In genomic region chr2:182543746-182544525, GRCh38 we compare ENCODE assay signal across 16 cellular contexts.
"Had no signal": no experiment of that assay in that cellular context is flagged by ENCODE, and none has a peak within 500 bp of the region (broad histone marks: within the 10 kb centered on the region; RNA-seq: fewer than 3 reads in every experiment).

No MANE protein-coding gene starts in this region.

- ATAC-seq: activated T-cell treated with anti-CD3 and anti-CD28 coated beads, Interleukin-2, amount 50 U/mL, for 4 hours; right cardiac atrium had no signal

- H3K4me1 ChIP-seq: colonic mucosa, vagina had no signal

- H3K36me3 ChIP-seq: ascending aorta, colonic mucosa, neutrophil, vagina had no signal

- H3K4me3 Mint-ChIP-seq: activated CD4-positive, alpha-beta memory T cell treated with anti-CD3 and anti-CD28 coated beads for 36 hours; activated naive CD8-positive, alpha-beta T cell treated with anti-CD3 and anti-CD28 coated beads, Interleukin-2, amount 10 ng/mL, durations not matched to agents 7 days and 5 days; activated T-cell treated with anti-CD3 and anti-CD28 coated beads, Interleukin-2, amount 50 U/mL, for 4 hours had no signal

- H3K36me3 Mint-ChIP-seq: activated CD4-positive, alpha-beta memory T cell treated with anti-CD3 and anti-CD28 coated beads for 36 hours; activated naive CD8-positive, alpha-beta T cell treated with anti-CD3 and anti-CD28 coated beads, Interleukin-2, amount 10 ng/mL, durations not matched to agents 7 days and 5 days had no signal

- FAIRE-seq: bronchial epithelial cell had no signal

- H3K27me3 ChIP-seq: ascending aorta, colonic mucosa, neutrophil, vagina had no signal

- H3K4me2 ChIP-seq: smooth muscle cell had no signal

- H3K4me3 ChIP-seq: ascending aorta, colonic mucosa, smooth muscle cell, vagina had no signal

- H3K9me3 ChIP-seq: ascending aorta, colonic mucosa, neutrophil, vagina had no signal

- H3K27me3 Mint-ChIP-seq: activated CD4-positive, alpha-beta memory T cell treated with anti-CD3 and anti-CD28 coated beads for 36 hours had no signal

- H3K27ac Mint-ChIP-seq: activated CD4-positive, alpha-beta memory T cell treated with anti-CD3 and anti-CD28 coated beads for 36 hours; activated naive CD8-positive, alpha-beta T cell treated with anti-CD3 and anti-CD28 coated beads, Interleukin-2, amount 10 ng/mL, durations not matched to agents 7 days and 5 days had no signal

- H3K9me3 Mint-ChIP-seq: activated CD4-positive, alpha-beta memory T cell treated with anti-CD3 and anti-CD28 coated beads for 36 hours; activated naive CD8-positive, alpha-beta T cell treated with anti-CD3 and anti-CD28 coated beads, Interleukin-2, amount 10 ng/mL, durations not matched to agents 7 days and 5 days; activated T-cell treated with anti-CD3 and anti-CD28 coated beads, Interleukin-2, amount 50 U/mL, for 4 hours had no signal

- H3K27ac ChIP-seq: ascending aorta, colonic mucosa, epithelial cell of prostate, neutrophil, vagina, VCaP had no signal

- DNase-seq: activated CD4-positive, alpha-beta memory T cell treated with anti-CD3 and anti-CD28 coated beads for 36 hours; activated gamma-delta T cell treated with Interleukin-2 at 50 U/mL for 16 hours; activated naive CD8-positive, alpha-beta T cell treated with anti-CD3 and anti-CD28 coated beads, Interleukin-2, amount 10 ng/mL, durations not matched to agents 7 days and 5 days; activated T-cell treated with anti-CD3 and anti-CD28 coated beads, Interleukin-2, amount 50 U/mL, for 4 hours; colonic mucosa; effector CD4-positive, alpha-beta T cell; hippocampal formation; right cardiac atrium; T-helper 9 cell had no signal
